Comparison of ENCODE assay signal across 8 cellular contexts in genomic region chr6:35719407-35719829, GRCh38. TPM values are rescaled to one million over a fixed set of nuclear protein-coding genes. Genes with fewer than 3 reads are reported as not detected.
DNase-seq lines count a peak whose midpoint lies in the region; ATAC-seq and TF ChIP-seq lines count a peak whose summit lies in the region.

No MANE protein-coding gene starts in this region.

- H3K27me3 ChIP-seq in CD4-positive, alpha-beta T cell (ENCODE audit: control insufficient read depth, insufficient read depth, low read length) = no peaks in the 10 kb centered on the region
- no peaks in the 10 kb centered on the region for H3K27me3 ChIP-seq in muscle layer of duodenum (ENCODE audit: low read depth, low read length)

- H3K9me3 ChIP-seq in CD4-positive, alpha-beta T cell (ENCODE audit: control insufficient read depth, low read length) = no peaks in the 10 kb centered on the region
- no peaks in the 10 kb centered on the region for H3K9me3 ChIP-seq in muscle layer of duodenum (ENCODE audit: control insufficient read depth in 1 of 2, low read length in 2 of 2)

- CTCF ChIA-PET in CD4-positive, alpha-beta T cell (lab: Charles Lee) = interaction anchor here (1.0 to 2.6 kb wide), 5 partner anchors 8 to 95 kb away, joined by 4 to 5 read pairs (median 4); partner anchors contain the start of gene FKBP5

- H3K36me3 ChIP-seq in muscle layer of duodenum (ENCODE audit: control insufficient read depth in 1 of 2, insufficient read depth in 2 of 2, low read length in 2 of 2) = no peaks in the 10 kb centered on the region

- H3K9me3 Mint-ChIP-seq in CD4-positive, alpha-beta T cell = no peaks in the 10 kb centered on the region
- H3K9me3 Mint-ChIP-seq in activated T-helper 2 cell treated with anti-CD3 and anti-CD28 coated beads, Interferon-gamma antibody, Interleukin-2, Interleukin-4, amounts not matched to agents 10 μg/mL and 5 μg/mL and 100 μg/mL, durations not matched to agents 14 hours and 24 hours and 36 hours = no peaks in the 10 kb centered on the region

- no peak for DNase-seq in CD4-positive, alpha-beta T cell
- DNase-seq in activated T-helper 2 cell treated with anti-CD3 and anti-CD28 coated beads, Interferon-gamma antibody, Interleukin-2, Interleukin-4, amounts not matched to agents 10 μg/mL and 5 μg/mL and 100 μg/mL, durations not matched to agents 14 hours and 24 hours and 36 hours (ENCODE audit: low spot score) = no peak
- DNase-seq in NCI-H510A treated with DMSO at 0.1 percent for 48 hours (lab: John Stamatoyannopoulos, UW) (no peak), NCI-H1105 (lab: John Stamatoyannopoulos, UW) (no peak), NCI-H1436 (lab: John Stamatoyannopoulos, UW) (no peak)
- no peak for DNase-seq in stimulated activated CD4-positive, alpha-beta T cell treated with anti-CD3 and anti-CD28 coated beads, Interleukin-12 subunit alpha, Interleukin-12 subunit beta, amount 100 ng/mL, for 4 hours

- TF ChIP-seq CTCF in CD4-positive, alpha-beta T cell (IDR thresholded peaks at IDR 0.05) = no peak

- peaks cover 80% of the 10 kb centered on the region for H3K4me1 Mint-ChIP-seq in CD4-positive, alpha-beta T cell (ENCODE audit: low read depth)
- peaks cover 39% of the 10 kb centered on the region for H3K4me1 Mint-ChIP-seq in activated T-helper 2 cell treated with anti-CD3 and anti-CD28 coated beads, Interferon-gamma antibody, Interleukin-2, Interleukin-4, amounts not matched to agents 10 μg/mL and 5 μg/mL and 100 μg/mL, durations not matched to agents 14 hours and 24 hours and 36 hours (ENCODE audit: low read depth)

- peak overlapping the region in 1 of 2 donors; percentile 48 for H3K4me3 ChIP-seq in muscle layer of duodenum (ENCODE audit: low read depth in 1 of 2, low read length in 2 of 2)

- intact Hi-C loops in CD4-positive, alpha-beta T cell (cut with DNase I, micrococcal nuclease) = loop anchor here in 1 of 2 experiments (2.0 kb wide), 2 partner anchors 17 to 55 kb away; partner anchors contain the start of gene ARMC12
- intact Hi-C loops in activated T-helper 2 cell treated with anti-CD3 and anti-CD28 coated beads, Interferon-gamma antibody, Interleukin-2, Interleukin-4, amounts not matched to agents 10 μg/mL and 5 μg/mL and 100 μg/mL, durations not matched to agents 14 hours and 24 hours and 36 hours (cut with micrococcal nuclease) = loop anchor here (1.0 kb wide), 5 partner anchors 9 to 38 kb away; no protein-coding TSS in a partner anchor

- ATAC-seq in CD4-positive, alpha-beta T cell (ENCODE audit: poor library complexity) = peak; percentile 8
- ATAC-seq in HG02571 (IDR thresholded peaks at IDR 0.05; ENCODE audit: unreplicated experiment) = peak; percentile 24

- no peaks in the 10 kb centered on the region for H3K36me3 Mint-ChIP-seq in CD4-positive, alpha-beta T cell (ENCODE audit: low read depth)
- H3K36me3 Mint-ChIP-seq in activated T-helper 2 cell treated with anti-CD3 and anti-CD28 coated beads, Interferon-gamma antibody, Interleukin-2, Interleukin-4, amounts not matched to agents 10 μg/mL and 5 μg/mL and 100 μg/mL, durations not matched to agents 14 hours and 24 hours and 36 hours (ENCODE audit: low read depth) = no peaks in the 10 kb centered on the region

- peak overlapping the region; percentile 33 for H3K27ac ChIP-seq in CD4-positive, alpha-beta T cell (ENCODE audit: low read depth, low read length)
- peak overlapping the region; percentile 60 for H3K27ac ChIP-seq in muscle layer of duodenum (ENCODE audit: low read length)

- H3K4me3 Mint-ChIP-seq in CD4-positive, alpha-beta T cell = peak overlapping the region; percentile 73
- peak overlapping the region; percentile 40 for H3K4me3 Mint-ChIP-seq in activated T-helper 2 cell treated with anti-CD3 and anti-CD28 coated beads, Interferon-gamma antibody, Interleukin-2, Interleukin-4, amounts not matched to agents 10 μg/mL and 5 μg/mL and 100 μg/mL, durations not matched to agents 14 hours and 24 hours and 36 hours (ENCODE audit: low read depth)

- POLR2A ChIA-PET in CD4-positive, alpha-beta T cell (lab: Charles Lee) = interaction anchor here (0.6 to 1.8 kb wide), 5 partner anchors 9 to 118 kb away, joined by 3 to 11 read pairs (median 5); no protein-coding TSS in a partner anchor

- no peaks in the 10 kb centered on the region for H3K27me3 Mint-ChIP-seq in CD4-positive, alpha-beta T cell
- H3K27me3 Mint-ChIP-seq in activated T-helper 2 cell treated with anti-CD3 and anti-CD28 coated beads, Interferon-gamma antibody, Interleukin-2, Interleukin-4, amounts not matched to agents 10 μg/mL and 5 μg/mL and 100 μg/mL, durations not matched to agents 14 hours and 24 hours and 36 hours (ENCODE audit: low read depth) = no peaks in the 10 kb centered on the region

- peaks cover 25 to 46% of the 10 kb centered on the region in 2 donors for H3K4me1 ChIP-seq in muscle layer of duodenum (ENCODE audit: control insufficient read depth in 1 of 2, insufficient read depth in 2 of 2, low read length in 2 of 2)

- peak overlapping the region; percentile 84 for H3K27ac Mint-ChIP-seq in CD4-positive, alpha-beta T cell
- H3K27ac Mint-ChIP-seq in activated T-helper 2 cell treated with anti-CD3 and anti-CD28 coated beads, Interferon-gamma antibody, Interleukin-2, Interleukin-4, amounts not matched to agents 10 μg/mL and 5 μg/mL and 100 μg/mL, durations not matched to agents 14 hours and 24 hours and 36 hours = peak overlapping the region; percentile 95

RNA-seq across cellular contexts. Expression of gene ARMC12, which starts 17.4 kb away (rescaled TPM):
- 1 to 10 TPM; 1.9 to 2.8 TPM for total RNA-seq in CD4-positive, alpha-beta T cell
- total RNA-seq in activated T-helper 2 cell treated with anti-CD3 and anti-CD28 coated beads, Interferon-gamma antibody, Interleukin-2, Interleukin-4, amounts not matched to agents 10 μg/mL and 5 μg/mL and 100 μg/mL, durations not matched to agents 14 hours and 24 hours and 36 hours = 0.89 and 0.97 TPM in 2 replicates

RNA-seq across cellular contexts. Expression of gene FKBP5, which starts 30.7 kb away (rescaled TPM):
- 10 to 100 TPM; 72.6 to 75.9 TPM for total RNA-seq in CD4-positive, alpha-beta T cell
- 88.1 and 90.9 TPM in 2 replicates for total RNA-seq in activated T-helper 2 cell treated with anti-CD3 and anti-CD28 coated beads, Interferon-gamma antibody, Interleukin-2, Interleukin-4, amounts not matched to agents 10 μg/mL and 5 μg/mL and 100 μg/mL, durations not matched to agents 14 hours and 24 hours and 36 hours

RNA-seq across cellular contexts. Expression of gene CLPSL2, which starts 57.0 kb away (rescaled TPM):
- total RNA-seq in CD4-positive, alpha-beta T cell = not detected
- not detected in 2 replicates for total RNA-seq in activated T-helper 2 cell treated with anti-CD3 and anti-CD28 coated beads, Interferon-gamma antibody, Interleukin-2, Interleukin-4, amounts not matched to agents 10 μg/mL and 5 μg/mL and 100 μg/mL, durations not matched to agents 14 hours and 24 hours and 36 hours
